In the genomic region with DNA sequence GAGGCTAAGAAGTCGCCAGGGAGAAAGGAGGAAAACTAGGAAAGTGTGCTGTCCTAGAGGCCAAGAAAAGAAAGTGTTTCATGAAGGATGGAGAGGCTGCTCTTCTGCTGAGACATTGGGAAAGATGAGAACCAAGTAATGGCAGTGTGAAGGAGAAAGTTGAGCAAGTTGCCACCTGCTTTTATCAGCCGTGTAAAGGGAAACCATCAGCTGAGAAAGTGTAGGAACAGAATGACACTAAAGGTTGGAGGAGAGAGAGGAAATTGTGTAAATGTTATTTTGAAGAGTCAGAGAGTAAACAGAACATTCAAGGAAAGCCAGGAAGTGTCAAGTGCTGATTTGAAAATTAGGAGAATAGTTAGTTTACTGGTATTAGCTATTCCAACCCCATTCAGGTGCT, we compare ENCODE assay signal across 37 cellular contexts.
"Had no signal": no experiment of that assay in that cellular context is flagged by ENCODE, and none has a peak within 500 bp of the region (broad histone marks: within the 10 kb centered on the region; RNA-seq: fewer than 3 reads in every experiment).

No MANE protein-coding gene starts in this region.

- H3K27ac ChIP-seq: brain microvascular endothelial cell, cardiac muscle cell, KMS-11, PC-9, RWPE1, VCaP had no signal

- H3K27ac Mint-ChIP-seq: activated B cell treated with CpG ODN at 0.5 μM for 24 hours; activated CD4-positive, alpha-beta memory T cell treated with anti-CD3 and anti-CD28 coated beads for 36 hours; activated naive CD4-positive, alpha-beta T cell treated with anti-CD3 and anti-CD28 coated beads, Interleukin-2, amount 10 ng/mL, durations not matched to agents 7 days and 5 days; activated naive CD8-positive, alpha-beta T cell; activated naive CD8-positive, alpha-beta T cell treated with anti-CD3 and anti-CD28 coated beads, Interleukin-2, amount 50 U/mL, for 24 hours had no signal

- ATAC-seq: activated naive CD8-positive, alpha-beta T cell treated with anti-CD3 and anti-CD28 coated beads, Interleukin-2, amount 50 U/mL, for 24 hours had no signal

- H3K4me3 ChIP-seq: cardiac muscle cell, PC-9 had no signal

- H3K9me3 Mint-ChIP-seq: activated B cell treated with CpG ODN at 0.5 μM for 24 hours; activated CD4-positive, alpha-beta memory T cell treated with anti-CD3 and anti-CD28 coated beads for 36 hours; activated naive CD8-positive, alpha-beta T cell treated with anti-CD3 and anti-CD28 coated beads, Interleukin-2, amount 50 U/mL, for 24 hours; central memory CD8-positive, alpha-beta T cell had no signal

- DNase-seq: activated B cell treated with CpG ODN at 0.5 μM for 24 hours; activated CD4-positive, alpha-beta memory T cell treated with anti-CD3 and anti-CD28 coated beads for 36 hours; activated CD4-positive, alpha-beta T cell treated with anti-CD3 and anti-CD28 coated beads for 4 hours; activated CD4-positive, alpha-beta T cell treated with anti-CD3 and anti-CD28 coated beads, Interleukin-2, amount 50 U/mL, for 1 hour; activated CD4-positive, CD25-positive, alpha-beta regulatory T cell treated with anti-CD3 and anti-CD28 coated beads, Interleukin-2, amount 50 U/mL, for 72 hours; activated CD8-positive, alpha-beta memory T cell treated with anti-CD3 and anti-CD28 coated beads, Interleukin-2, amount 50 U/mL, for 4 hours; activated effector memory CD4-positive, alpha-beta T cell treated with Interleukin-2 at 50 U/mL for 16 hours; activated naive CD4-positive, alpha-beta T cell treated with anti-CD3 and anti-CD28 coated beads, Interleukin-2, amount 10 ng/mL, durations not matched to agents 7 days and 5 days; activated naive CD8-positive, alpha-beta T cell treated with anti-CD3 and anti-CD28 coated beads, Interleukin-2, amount 50 U/mL, for 24 hours; activated T-cell treated with anti-CD3 and anti-CD28 coated beads for 4 hours; activated T-cell treated with anti-CD3 and anti-CD28 coated beads, Interleukin-2, amount 50 U/mL, for 48 hours; amniotic stem cell; aorta; brain microvascular endothelial cell; MM.1S; MV-4-11; NCI-H1092 treated with DMSO at 0.1 percent for 48 hours; NCI-H1417; NCI-H146; NCI-H187 treated with DMSO at 0.1 percent for 48 hours; NCI-H2081; NCI-H2171 treated with DMSO at 0.1 percent for 48 hours; NCI-H2227 treated with DMSO at 0.1 percent for 48 hours; NCI-H446; NCI-H524 treated with DMSO at 0.1 percent for 48 hours; PC-9; Right ventricle myocardium superior; SW 1271; T-helper 1 cell; T-helper 2 cell; T-helper 9 cell had no signal

- H3K36me3 ChIP-seq: brain microvascular endothelial cell, cardiac muscle cell had no signal

- H3K27me3 ChIP-seq: brain microvascular endothelial cell, cardiac muscle cell had no signal

- H3K36me3 Mint-ChIP-seq: activated CD4-positive, alpha-beta memory T cell treated with anti-CD3 and anti-CD28 coated beads for 36 hours; activated naive CD8-positive, alpha-beta T cell had no signal

- H3K4me3 Mint-ChIP-seq: activated B cell treated with CpG ODN at 0.5 μM for 24 hours; activated CD4-positive, alpha-beta memory T cell treated with anti-CD3 and anti-CD28 coated beads for 36 hours; activated naive CD4-positive, alpha-beta T cell treated with anti-CD3 and anti-CD28 coated beads, Interleukin-2, amount 10 ng/mL, durations not matched to agents 7 days and 5 days; activated naive CD8-positive, alpha-beta T cell; activated naive CD8-positive, alpha-beta T cell treated with anti-CD3 and anti-CD28 coated beads, Interleukin-2, amount 50 U/mL, for 24 hours; central memory CD8-positive, alpha-beta T cell had no signal

- H3K27me3 Mint-ChIP-seq: activated naive CD8-positive, alpha-beta T cell treated with anti-CD3 and anti-CD28 coated beads, Interleukin-2, amount 50 U/mL, for 24 hours; central memory CD8-positive, alpha-beta T cell had no signal

- H3K9ac ChIP-seq: KMS-11 had no signal
